ENCODE assay signal across 26 cellular contexts in genomic region chr13:111449041-111449440, GRCh38.
DNase-seq lines count a peak whose midpoint lies in the region; ATAC-seq and TF ChIP-seq lines count a peak whose summit lies in the region.
"Had no signal": no experiment of that assay in that cellular context is flagged by ENCODE, and none has a peak within 500 bp of the region (broad histone marks: within the 10 kb centered on the region; RNA-seq: fewer than 3 reads in every experiment).

No MANE protein-coding gene starts in this region.

- H3K36me3 ChIP-seq in breast epithelium (no peaks in the 10 kb centered on the region), sigmoid colon (no peaks in the 10 kb centered on the region)
- H3K36me3 ChIP-seq: SJSA1 had no signal

- peaks cover 47% of the 10 kb centered on the region for H3K27me3 Mint-ChIP-seq in MCF 10A (ENCODE audit: insufficient read depth, unreplicated experiment)
- peaks cover 45% of the 10 kb centered on the region for H3K27me3 Mint-ChIP-seq in activated T-cell treated with anti-CD3 and anti-CD28 coated beads, Interleukin-2, amount 50 U/mL, for 24 hours

- H3K4me3 ChIP-seq in breast epithelium (no peak overlapping the region), sigmoid colon (no peak overlapping the region)
- H3K4me3 ChIP-seq: K562, SJSA1 had no signal

- TF ChIP-seq EP300 in sigmoid colon (IDR thresholded peaks at IDR 0.05), result no peak

- intact Hi-C loops in breast epithelium (cut with DNase I; ENCODE audit: low total_unique reads) (no loop called here), MCF 10A (cut with micrococcal nuclease) (no loop called here), sigmoid colon (cut with DNase I) (no loop called here)

- H3K9me3 ChIP-seq in breast epithelium (peaks cover 0 to 15% of the 10 kb centered on the region in 2 donors), sigmoid colon (peaks cover 0 to 14% (median 8%) of the 10 kb centered on the region in 4 donors)

- no peak for TF ChIP-seq CTCF in breast epithelium (IDR thresholded peaks at IDR 0.05)
- no peak for TF ChIP-seq CTCF in MCF 10A (IDR thresholded peaks at IDR 0.05; ENCODE audit: unreplicated experiment)
- no peak for TF ChIP-seq CTCF in sigmoid colon (IDR thresholded peaks at IDR 0.05)

- H3K4me1 Mint-ChIP-seq in MCF 10A (ENCODE audit: insufficient read depth, unreplicated experiment), result no peaks in the 10 kb centered on the region
- H3K4me1 Mint-ChIP-seq in activated T-cell treated with anti-CD3 and anti-CD28 coated beads, Interleukin-2, amount 50 U/mL, for 24 hours (ENCODE audit: low read depth), result no peaks in the 10 kb centered on the region
- H3K4me1 Mint-ChIP-seq: CD14-positive monocyte had no signal

- peak overlapping the region; percentile 35 to 75 for H3K27ac ChIP-seq in breast epithelium
- peak overlapping the region in 3 of 4 donors; percentile 20 to 56 (median 39) for H3K27ac ChIP-seq in sigmoid colon
- H3K27ac ChIP-seq: HL-60, SJSA1 had no signal

- H3K27me3 ChIP-seq in breast epithelium (no peaks in the 10 kb centered on the region), sigmoid colon (peaks cover 0 to 2% (median 0%) of the 10 kb centered on the region in 3 donors)

- CTCF ChIA-PET in MCF 10A (lab: Yijun Ruan, JAX), result interaction anchor here (0.6 kb wide), 1 partner anchor 367 kb away, joined by 3 read pairs; no protein-coding TSS in a partner anchor

- no peak overlapping the region for H3K4me3 Mint-ChIP-seq in MCF 10A (ENCODE audit: unreplicated experiment)
- no peak overlapping the region for H3K4me3 Mint-ChIP-seq in activated T-cell treated with anti-CD3 and anti-CD28 coated beads, Interleukin-2, amount 50 U/mL, for 24 hours
- H3K4me3 Mint-ChIP-seq: CD14-positive monocyte had no signal

- no peaks in the 10 kb centered on the region for H3K4me1 ChIP-seq in breast epithelium
- no peaks in the 10 kb centered on the region for H3K4me1 ChIP-seq in sigmoid colon
- H3K4me1 ChIP-seq: SJSA1 had no signal

- WGBS in sigmoid colon, 2 donors, result 89 to 90% methylated on average over 7 of the region's 7 CpGs

- H3K9me3 Mint-ChIP-seq in MCF 10A (ENCODE audit: unreplicated experiment), result peaks cover 23% of the 10 kb centered on the region
- peaks cover 11% of the 10 kb centered on the region for H3K9me3 Mint-ChIP-seq in activated T-cell treated with anti-CD3 and anti-CD28 coated beads, Interleukin-2, amount 50 U/mL, for 24 hours

- DNase-seq in breast epithelium (ENCODE audit: low spot score in 2 of 2), result peak in 1 of 2 donors; percentile 68
- no peak for DNase-seq in MCF 10A (ENCODE audit: unreplicated experiment)
- DNase-seq in medulla oblongata (ENCODE audit: extremely low spot score), result peak; percentile 78
- DNase-seq in sigmoid colon, result no peak
- DNase-seq in activated T-cell treated with anti-CD3 and anti-CD28 coated beads, Interleukin-2, amount 50 U/mL, for 24 hours, result no peak
- no peak for DNase-seq in NCI-H1436 treated with DMSO at 0.1 percent for 48 hours (lab: John Stamatoyannopoulos, UW)
- DNase-seq in AML-193 (lab: John Stamatoyannopoulos, UW), result no peak
- DNase-seq: 8988T, DMS53, EL, GOT3, HCEC 1CT, MM.1S, NCI-H1048, NCI-H1417 treated with DMSO at 0.1 percent for 48 hours, NCI-H2029 treated with DMSO at 0.1 percent for 48 hours, NCI-H345, NCI-H524, NCI-H82 had no signal

- POLR2A ChIA-PET in MCF 10A (lab: Yijun Ruan, JAX), result no interaction called here

- no peaks in the 10 kb centered on the region for H3K36me3 Mint-ChIP-seq in MCF 10A (ENCODE audit: insufficient read depth, unreplicated experiment)
- no peaks in the 10 kb centered on the region for H3K36me3 Mint-ChIP-seq in activated T-cell treated with anti-CD3 and anti-CD28 coated beads, Interleukin-2, amount 50 U/mL, for 24 hours (ENCODE audit: low read depth)
- H3K36me3 Mint-ChIP-seq: CD14-positive monocyte had no signal

- H3K27ac Mint-ChIP-seq in MCF 10A (ENCODE audit: low read depth, unreplicated experiment), result no peak overlapping the region
- no peak overlapping the region for H3K27ac Mint-ChIP-seq in activated T-cell treated with anti-CD3 and anti-CD28 coated beads, Interleukin-2, amount 50 U/mL, for 24 hours
- H3K27ac Mint-ChIP-seq: CD14-positive monocyte had no signal

- BruUV-seq in MCF 10A (replicated peaks; lab: Mats Ljungman, UMichigan), result no TSS peak

- ATAC-seq in GM21737 (IDR thresholded peaks at IDR 0.05; ENCODE audit: unreplicated experiment), result no peak
- ATAC-seq: HepG2, K562, Right ventricle myocardium inferior had no signal

- no peak for TF ChIP-seq POLR2A in breast epithelium (IDR thresholded peaks at IDR 0.05)
- no peak for TF ChIP-seq POLR2A in sigmoid colon (IDR thresholded peaks at IDR 0.05)
